In genomic region chr11:116478205-116478604, GRCh38 we compare ENCODE assay signal across 19 cellular contexts.
DNase-seq lines count a peak whose midpoint lies in the region; ATAC-seq, FAIRE-seq and TF ChIP-seq lines count a peak whose summit lies in the region.
"Had no signal": no experiment of that assay in that cellular context is flagged by ENCODE, and none has a peak within 500 bp of the region (broad histone marks: within the 10 kb centered on the region; RNA-seq: fewer than 3 reads in every experiment).

No MANE protein-coding gene starts in this region.

- H3K36me3 ChIP-seq in WERI-Rb-1 = no peaks in the 10 kb centered on the region

- H3K27me3 ChIP-seq in WERI-Rb-1 (ENCODE audit: insufficient read depth, low read depth, severe bottlenecking) = no peaks in the 10 kb centered on the region

- peak overlapping the region; percentile 81 for H3K27ac ChIP-seq in WERI-Rb-1
- H3K27ac ChIP-seq: HL-60 had no signal

- in situ Hi-C loops in SK-MEL-5 (cut with HindIII; ENCODE audit: low pct_unique_long_range_greater_than_20kb, low sequenced_read_pairs) = no loop called here

- TF ChIP-seq CTCF in D721Med (IDR thresholded peaks at IDR 0.05; ENCODE audit: insufficient read depth, missing control alignments) = no peak
- no peak for TF ChIP-seq CTCF in WERI-Rb-1 (IDR thresholded peaks at IDR 0.05; ENCODE audit: low read depth, low read length)

- H3K4me3 ChIP-seq in WERI-Rb-1 (ENCODE audit: low read depth, low read length) = peak overlapping the region; percentile 38

- no peak for ATAC-seq in GM21360 (IDR thresholded peaks at IDR 0.05; ENCODE audit: unreplicated experiment)
- no peak for ATAC-seq in HG03045 (IDR thresholded peaks at IDR 0.05; ENCODE audit: unreplicated experiment)
- ATAC-seq: HCT116 had no signal

- DNase-seq in D721Med (ENCODE audit: insufficient read length, low spot score) (no peak), SK-MEL-5 (ENCODE audit: low read depth, low spot score) (peak; percentile 11), WERI-Rb-1 (peak; percentile 81), medulla oblongata (ENCODE audit: extremely low spot score) (no peak)
- DNase-seq: C1 segment of cervical spinal cord; CD4-positive, CD25-positive, alpha-beta regulatory T cell; CD8-positive, alpha-beta memory T cell; COR-L47; DMS153; DMS79; GDM1; GOT3; H7 had no signal

- FAIRE-seq in D721Med (lab: Jason Lieb, UNC) = peak; percentile 67
- FAIRE-seq: GM12892, GM18507 had no signal

- no peaks in the 10 kb centered on the region for H3K9me3 ChIP-seq in WERI-Rb-1 (ENCODE audit: severe bottlenecking)

Comparison
In these comparisons a context has a peak if more than half of its experiments do, and no peak if none do; other contexts are left out.
1. DNase-seq: peak in SK-MEL-5 (single experiment) and WERI-Rb-1 (single experiment); none in D721Med (single experiment) and medulla oblongata (single experiment).